Comparison of ENCODE assay signal across 1 cellular context in genomic region chr4:174522183-174523002, GRCh38.
TF ChIP-seq lines count a peak whose summit lies in the region.

TSS of gene HPGD (minus strand) at chr4:174522488. CDS start at chr4:174522451, 37 bp downstream.

TF ChIP-seq in GM12878, 131 proteins besides CTCF, POLR2A, EP300 and RAD21 (continued from another document):
- TF ChIP-seq E4F1 (IDR thresholded peaks at IDR 0.05; ENCODE audit: borderline replicate concordance, partially characterized antibody), result no peak
- peak; percentile 31; the same call in 1 of the 2 replicates for TF ChIP-seq IKZF1 (conservative IDR thresholded peaks at IDR 0.05)
- TF ChIP-seq SKIL (IDR thresholded peaks at IDR 0.05; ENCODE audit: low read depth, poor library complexity, severe bottlenecking), result no peak
- no peak for TF ChIP-seq SMARCA5 (IDR thresholded peaks at IDR 0.05)
- TF ChIP-seq EZH2 (IDR thresholded peaks at IDR 0.05; ENCODE audit: borderline replicate concordance, control insufficient read depth, low read depth, low read length), result 0 out of 2 replicates have a peak, but pooled peaks have one; percentile 82
- no peak for TF ChIP-seq STAT3 (IDR thresholded peaks at IDR 0.05; ENCODE audit: low read depth, low read length)
- TF ChIP-seq RUNX3 (IDR thresholded peaks at IDR 0.05; ENCODE audit: low read length), result no peak
- TF ChIP-seq STAT1 (conservative IDR thresholded peaks at IDR 0.05), result no peak
- TF ChIP-seq ESRRA (IDR thresholded peaks at IDR 0.05; ENCODE audit: low read length), result no peak
- peak; percentile 83 for TF ChIP-seq PKNOX1 (IDR thresholded peaks at IDR 0.05)
- peak; percentile 44; the same call in 1 of the 2 replicates for TF ChIP-seq DPF2 (IDR thresholded peaks at IDR 0.05)
